ENCODE assay signal across 8 cellular contexts in the genomic region with DNA sequence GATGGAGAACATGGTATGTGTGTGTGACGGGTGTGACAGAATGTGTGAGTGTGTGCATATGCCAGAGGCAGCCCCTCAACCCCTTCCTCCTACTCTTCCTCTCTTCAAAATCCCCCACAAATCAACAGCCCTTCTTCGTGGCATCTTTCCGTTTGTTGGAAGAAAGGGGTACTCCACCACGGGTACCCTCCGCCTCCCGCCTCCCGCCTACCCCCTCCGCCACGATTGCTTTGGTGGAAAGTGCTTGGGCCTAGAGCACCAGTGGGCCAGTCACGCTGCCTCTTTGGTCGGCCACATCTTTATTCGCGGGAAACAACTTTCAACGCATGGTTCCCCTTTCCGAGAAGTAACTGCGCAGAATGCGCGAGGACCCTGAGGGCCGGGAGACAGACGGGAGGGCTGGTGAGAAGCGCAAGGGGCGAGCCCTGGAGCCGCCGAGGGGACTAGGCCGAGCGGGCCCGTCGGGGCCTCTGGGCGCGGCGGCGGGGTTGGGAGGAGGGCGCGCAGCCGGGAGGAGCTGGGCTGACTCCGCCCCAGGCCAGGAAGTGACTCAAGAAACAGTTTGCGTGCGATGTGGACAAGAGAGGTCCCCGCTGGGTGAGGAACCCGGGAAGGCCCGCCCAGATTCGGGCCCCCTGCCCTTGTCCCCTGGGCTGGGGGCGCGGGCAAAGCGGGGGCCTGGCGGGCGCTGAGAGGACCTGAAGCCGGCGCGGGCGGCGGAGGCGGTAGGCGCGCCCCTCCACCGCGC. TPM values are rescaled to one million over a fixed set of nuclear protein-coding genes. Genes with fewer than 3 reads are reported as not detected.
DNase-seq lines count a peak whose midpoint lies in the region; ATAC-seq, FAIRE-seq and TF ChIP-seq lines count a peak whose summit lies in the region.

Gene CBLN3, minus strand, starts transcription at position 274 of the 748 bp plus-strand sequence. CDS start 614 bp downstream, outside the sequence.
Gene KHNYN, plus strand, starts transcription at position 560 of the 748 bp plus-strand sequence. CDS start 777 bp downstream, outside the sequence.

- H3K4me1 Mint-ChIP-seq in glutamatergic neuron (ENCODE audit: low read depth, unreplicated experiment): no peaks in the 10 kb centered on the region
- peaks cover 43% of the 10 kb centered on the region for H3K4me1 Mint-ChIP-seq in osteocyte (ENCODE audit: unreplicated experiment)

- no peaks in the 10 kb centered on the region for H3K27me3 ChIP-seq in thoracic aorta (replicated peaks; ENCODE audit: insufficient read depth)

- H3K4me3 Mint-ChIP-seq in glutamatergic neuron (ENCODE audit: unreplicated experiment) (peak within 1 kb of the TSS; percentile 83), osteocyte (ENCODE audit: unreplicated experiment) (peak within 1 kb of the TSS; percentile 83)

- H3K9me3 Mint-ChIP-seq in glutamatergic neuron (ENCODE audit: unreplicated experiment) (no peaks in the 10 kb centered on the region), osteocyte (ENCODE audit: unreplicated experiment) (peaks cover 4% of the 10 kb centered on the region)

- peaks cover 17 to 40% of the 10 kb centered on the region in 2 donors for H3K4me1 ChIP-seq in thoracic aorta (ENCODE audit: control insufficient read depth in 1 of 2, low read depth in 2 of 2)

- H3K4me3 ChIP-seq in LNCaP clone FGC (ENCODE audit: low read depth, low read length) (peak within 1 kb of the TSS; percentile 82), SK-N-MC (peak within 1 kb of the TSS; percentile 82), thoracic aorta (peak within 1 kb of the TSS; percentile 83)

- peak; percentile 57; the same call in 1 of the 2 replicates for TF ChIP-seq POLR2A in H54 (IDR thresholded peaks at IDR 0.05; ENCODE audit: low read depth, low read length)

- peak; percentile 67 for DNase-seq in GF-D8 (lab: John Stamatoyannopoulos, UW)
- peak; percentile 87 for DNase-seq in H54 (ENCODE audit: insufficient read length, low spot score)
- DNase-seq in LNCaP clone FGC (ENCODE audit: low read depth): no peak
- DNase-seq in SK-N-MC (ENCODE audit: low read depth, low spot score): no peak
- DNase-seq in activated naive CD4-positive, alpha-beta T cell treated with anti-CD3 and anti-CD28 coated beads, Interleukin-2, amount 50 U/mL, for 16 hours: peak; percentile 90
- DNase-seq in glutamatergic neuron: peak; percentile 77
- DNase-seq in osteocyte (ENCODE audit: extremely low spot score, unreplicated experiment): peak; percentile 96
- DNase-seq in thoracic aorta (ENCODE audit: low spot score): peak; percentile 59

- H3K27me3 Mint-ChIP-seq in glutamatergic neuron (ENCODE audit: unreplicated experiment) (peaks cover under 1% of the 10 kb centered on the region), osteocyte (ENCODE audit: unreplicated experiment) (no peaks in the 10 kb centered on the region)

- TF ChIP-seq CTCF in LNCaP clone FGC (IDR thresholded peaks at IDR 0.05; ENCODE audit: control insufficient read depth, extremely low read depth, insufficient read depth) (no peak), glutamatergic neuron (IDR thresholded peaks at IDR 0.05; ENCODE audit: partially characterized antibody, unreplicated experiment) (no peak), osteocyte (IDR thresholded peaks at IDR 0.05) (no peak), thoracic aorta (IDR thresholded peaks at IDR 0.05) (no peak)

- H3K36me3 ChIP-seq in SK-N-MC (ENCODE audit: insufficient read depth, low read length) (peaks cover 4% of the 10 kb centered on the region; the same call in 1 of the 2 replicates), thoracic aorta (peaks cover 18% of the 10 kb centered on the region)

- H3K9ac ChIP-seq in SK-N-MC (ENCODE audit: insufficient read length): peak within 1 kb of the TSS; percentile 84

- H3K27ac ChIP-seq in SK-N-MC (no peak within 1 kb of the TSS), thoracic aorta (peak within 1 kb of the TSS; percentile 89 to 99)

- peak within 1 kb of the TSS; percentile 54 for H3K27ac Mint-ChIP-seq in glutamatergic neuron (ENCODE audit: unreplicated experiment)
- peak within 1 kb of the TSS; percentile 96 for H3K27ac Mint-ChIP-seq in osteocyte (ENCODE audit: unreplicated experiment)

- no peaks in the 10 kb centered on the region for H3K9me3 ChIP-seq in SK-N-MC (ENCODE audit: low read depth, low read length)
- H3K9me3 ChIP-seq in thoracic aorta: no peaks in the 10 kb centered on the region

- ATAC-seq in thoracic aorta (ENCODE audit: insufficient number of reproducible peaks, low FRiP score, low read depth): peak; percentile 81

- no peak for FAIRE-seq in H54 (lab: Jason Lieb, UNC)

- no peaks in the 10 kb centered on the region for H3K36me3 Mint-ChIP-seq in glutamatergic neuron (ENCODE audit: unreplicated experiment)
- peaks cover 15% of the 10 kb centered on the region for H3K36me3 Mint-ChIP-seq in osteocyte (ENCODE audit: unreplicated experiment)

RNA-seq across cellular contexts. Expression of gene CBLN3, which starts in this region (rescaled TPM):
- total RNA-seq in glutamatergic neuron (ENCODE audit: unreplicated experiment): 0.51 TPM
- total RNA-seq in osteocyte: 5.5 and 6.1 TPM in 2 replicates
- total RNA-seq in thoracic aorta: 1 to 10 TPM; 1.3 to 4.2 TPM

RNA-seq across cellular contexts. Expression of gene KHNYN, which starts in this region (rescaled TPM):
- total RNA-seq in glutamatergic neuron (ENCODE audit: unreplicated experiment) (28.9 TPM), osteocyte (59.9 and 60.9 TPM in 2 replicates), thoracic aorta (10 to 100 TPM; 62.8 to 71.6 TPM)

Comparison
In these comparisons a context has a peak if more than half of its experiments do, and no peak if none do; other contexts are left out.
1. DNase-seq: peak in GF-D8 (single experiment), H54 (single experiment), activated naive CD4-positive, alpha-beta T cell treated with anti-CD3 and anti-CD28 coated beads, Interleukin-2, amount 50 U/mL, for 16 hours (single experiment), glutamatergic neuron (single experiment), osteocyte (single experiment) and thoracic aorta (single experiment); none in LNCaP clone FGC (single experiment) and SK-N-MC (single experiment).
2. Peak in every context shown above with its lines, with median percentiles within 50 percentile points of each other: H3K4me3 ChIP-seq.